ENCODE assay signal across 10 cellular contexts in genomic region chrX:69424161-69424560, GRCh38.
DNase-seq lines count a peak whose midpoint lies in the region; ATAC-seq, FAIRE-seq and TF ChIP-seq lines count a peak whose summit lies in the region.
"Had no signal": no experiment of that assay in that cellular context is flagged by ENCODE, and none has a peak within 500 bp of the region (broad histone marks: within the 10 kb centered on the region; RNA-seq: fewer than 3 reads in every experiment).

No MANE protein-coding gene starts in this region.

- TF ChIP-seq CTCF in osteocyte (IDR thresholded peaks at IDR 0.05), result peak; percentile 40

- H3K27me3 Mint-ChIP-seq in osteocyte (ENCODE audit: unreplicated experiment), result no peaks in the 10 kb centered on the region
- H3K27me3 Mint-ChIP-seq: B cell had no signal

- peak; percentile 1 for DNase-seq in NCI-H1105 treated with DMSO at 0.1 percent for 48 hours (lab: John Stamatoyannopoulos, UW)
- DNase-seq in NCI-H1105 (lab: John Stamatoyannopoulos, UW), result no peak
- peak; percentile 2 for DNase-seq in NCI-H1694 treated with DMSO at 0.1 percent for 48 hours (lab: John Stamatoyannopoulos, UW)
- DNase-seq in osteocyte (ENCODE audit: extremely low spot score, unreplicated experiment), result no peak
- no peak for DNase-seq in activated CD4-positive, CD25-positive, alpha-beta regulatory T cell treated with anti-CD3 and anti-CD28 coated beads, Interleukin-2, amount 50 U/mL, for 72 hours
- DNase-seq in NCI-H1048 (lab: John Stamatoyannopoulos, UW), result no peak

- no peak for ATAC-seq in HG02885 (IDR thresholded peaks at IDR 0.05; ENCODE audit: poor library complexity, unreplicated experiment)

- H3K9me3 Mint-ChIP-seq in osteocyte (ENCODE audit: unreplicated experiment), result no peaks in the 10 kb centered on the region

- no peaks in the 10 kb centered on the region for H3K36me3 Mint-ChIP-seq in osteocyte (ENCODE audit: unreplicated experiment)

- FAIRE-seq in colon (lab: Jason Lieb, UNC), result peak; percentile 10
- FAIRE-seq: urothelium cell line had no signal

- H3K27ac Mint-ChIP-seq in osteocyte (ENCODE audit: unreplicated experiment), result no peak overlapping the region
- H3K27ac Mint-ChIP-seq: B cell had no signal

- no peak overlapping the region for H3K4me3 Mint-ChIP-seq in osteocyte (ENCODE audit: unreplicated experiment)
- H3K4me3 Mint-ChIP-seq: B cell had no signal

- H3K4me1 Mint-ChIP-seq in osteocyte (ENCODE audit: unreplicated experiment), result no peaks in the 10 kb centered on the region
- H3K4me1 Mint-ChIP-seq: B cell had no signal

Comparison
In these comparisons a context has a peak if more than half of its experiments do, and no peak if none do; other contexts are left out.
1. DNase-seq: peak in NCI-H1105 treated with DMSO at 0.1 percent for 48 hours (single experiment) and NCI-H1694 treated with DMSO at 0.1 percent for 48 hours (single experiment); none in NCI-H1105 (single experiment), osteocyte (single experiment), activated CD4-positive, CD25-positive, alpha-beta regulatory T cell treated with anti-CD3 and anti-CD28 coated beads, Interleukin-2, amount 50 U/mL, for 72 hours (single experiment) and NCI-H1048 (single experiment).